ENCODE assay signal across 11 cellular contexts in genomic region chr21:41368361-41369104, GRCh38. TPM values are rescaled to one million over a fixed set of nuclear protein-coding genes. Genes with fewer than 3 reads are reported as not detected.
A peak's percentile ranks its signal among the peaks of the same experiment; 100 is the strongest.
DNase-seq lines count a peak whose midpoint lies in the region; ATAC-seq and TF ChIP-seq lines count a peak whose summit lies in the region.
"Had no signal": no experiment of that assay in that cellular context is flagged by ENCODE, and none has a peak within 500 bp of the region (broad histone marks: within the 10 kb centered on the region; RNA-seq: fewer than 3 reads in every experiment).

No MANE protein-coding gene starts in this region.

- H3K27me3 ChIP-seq in breast epithelium (no peaks in the 10 kb centered on the region), mammary epithelial cell (ENCODE audit: insufficient read depth, low read length) (peaks cover 3% of the 10 kb centered on the region), mesendoderm (ENCODE audit: insufficient read depth, low read length, poor library complexity) (no peaks in the 10 kb centered on the region)

- TF ChIP-seq CTCF in breast epithelium (IDR thresholded peaks at IDR 0.05) (no peak), mammary epithelial cell (conservative IDR thresholded peaks at IDR 0.05 in 1 of 2, IDR thresholded peaks at IDR 0.05 in 1 of 2; ENCODE audit: extremely low read depth in 1 of 2, insufficient read depth in 1 of 2, low read depth in 1 of 2, low read length in 2 of 2) (no peak), WTC11 (IDR thresholded peaks at IDR 0.05) (no peak), type B pancreatic cell (conservative IDR thresholded peaks at IDR 0.05) (no peak)

- H3K4me1 ChIP-seq in breast epithelium (no peaks in the 10 kb centered on the region), mammary epithelial cell (ENCODE audit: insufficient read depth, low read length) (no peaks in the 10 kb centered on the region), mesendoderm (ENCODE audit: control insufficient read depth, low read depth, low read length) (no peaks in the 10 kb centered on the region)

- dilution Hi-C loops in mammary epithelial cell (cut with HindIII; ENCODE audit: low sequenced_read_pairs): no loop called here

- no peak overlapping the region for H2BK15ac ChIP-seq in mesendoderm (replicated peaks; ENCODE audit: low read depth)

- CTCF ChIA-PET in mammary epithelial cell (lab: Charles Lee; ENCODE audit: low non-redundant PET) (no interaction called here), WTC11 (lab: Charles Lee) (interaction anchor here (0.6 to 3.7 kb wide), 34 partner anchors 8 to 246 kb away, joined by 3 to 61 read pairs (median 4); partner anchors contain the start of gene FAM3B)

- no peaks in the 10 kb centered on the region for H3K79me2 ChIP-seq in mammary epithelial cell (ENCODE audit: insufficient read depth, low read length)
- no peaks in the 10 kb centered on the region for H3K79me2 ChIP-seq in mesendoderm (ENCODE audit: control insufficient read depth, insufficient read depth, low read length)

- H3K27me3 Mint-ChIP-seq in WTC11 (ENCODE audit: low read depth) (no peaks in the 10 kb centered on the region; the same call in 1 of the 2 replicates), type B pancreatic cell (peaks cover 15% of the 10 kb centered on the region)

- intact Hi-C loops in breast epithelium (cut with DNase I; ENCODE audit: low total_unique reads): no loop called here
- intact Hi-C loops in mammary epithelial cell (cut with micrococcal nuclease): loop anchor here (1.0 kb wide), 1 partner anchor 92 kb away; no protein-coding TSS in a partner anchor

- H3K36me3 ChIP-seq in breast epithelium (no peaks in the 10 kb centered on the region), mammary epithelial cell (ENCODE audit: insufficient read depth, low read length) (no peaks in the 10 kb centered on the region), mesendoderm (ENCODE audit: control insufficient read depth, insufficient read depth, low read length) (no peaks in the 10 kb centered on the region)

- in situ Hi-C loops in mammary epithelial cell (cut with MboI; ENCODE audit: low sequenced_read_pairs in 2 of 2): no loop called here
- in situ Hi-C loops in ACHN (cut with HindIII; ENCODE audit: low pct_ligation_motif_present, low pct_unique_long_range_greater_than_20kb, low sequenced_read_pairs): no loop called here

- no peak overlapping the region for H2AFZ ChIP-seq in mammary epithelial cell (ENCODE audit: low read depth, low read length)

- H3K9ac ChIP-seq in mammary epithelial cell (ENCODE audit: insufficient read depth, low read length) (no peak overlapping the region), mesendoderm (ENCODE audit: low read length) (peak overlapping the region; percentile 35)

- no peak overlapping the region for H3K27ac Mint-ChIP-seq in WTC11
- no peak overlapping the region for H3K27ac Mint-ChIP-seq in type B pancreatic cell

- no TSS peak for BruUV-seq in mammary epithelial cell (replicated peaks; lab: Mats Ljungman, UMichigan)

- H3K18ac ChIP-seq in mesendoderm (ENCODE audit: low read length): no peak overlapping the region

- no peaks in the 10 kb centered on the region for H3K9me3 ChIP-seq in breast epithelium
- no peaks in the 10 kb centered on the region for H3K9me3 ChIP-seq in mammary epithelial cell (replicated peaks; ENCODE audit: insufficient read depth, low read length)

- H3K4ac ChIP-seq in mesendoderm (ENCODE audit: low read depth, low read length): no peak overlapping the region

- H3K4me1 Mint-ChIP-seq in WTC11: peaks cover 12% of the 10 kb centered on the region
- no peaks in the 10 kb centered on the region for H3K4me1 Mint-ChIP-seq in type B pancreatic cell (ENCODE audit: unreplicated experiment)

- TF ChIP-seq POLR2A in breast epithelium (IDR thresholded peaks at IDR 0.05): no peak

- H3K4me3 Mint-ChIP-seq in WTC11 (0 out of 2 replicates have a peak overlapping the region, but pooled peaks have one; percentile 68), type B pancreatic cell (peak overlapping the region; percentile 40)

- H3K56ac ChIP-seq in mesendoderm (ENCODE audit: low read length): no peak overlapping the region

- no peak overlapping the region for H2BK5ac ChIP-seq in mesendoderm (ENCODE audit: low read length)

- H3K4me3 ChIP-seq in breast epithelium (peak overlapping the region; percentile 34 to 65 (median 37)), mammary epithelial cell (replicated peaks in 1 of 3; ENCODE audit: insufficient read depth in 1 of 3, low read depth in 2 of 3, low read length in 3 of 3) (no peak overlapping the region), mesendoderm (ENCODE audit: low read length) (no peak overlapping the region)

- no peaks in the 10 kb centered on the region for H3K36me3 Mint-ChIP-seq in WTC11
- H3K36me3 Mint-ChIP-seq in type B pancreatic cell: peaks cover 4% of the 10 kb centered on the region

- no peaks in the 10 kb centered on the region for H4K20me1 ChIP-seq in mammary epithelial cell (ENCODE audit: insufficient read depth, low read length)

- H3K27ac ChIP-seq in breast epithelium: peak overlapping the region; percentile 33 to 86
- no peak overlapping the region for H3K27ac ChIP-seq in mammary epithelial cell (ENCODE audit: insufficient read depth, low read depth, low read length)
- H3K27ac ChIP-seq in mesendoderm (ENCODE audit: low read depth, low read length): no peak overlapping the region

- no peak overlapping the region for H4K8ac ChIP-seq in mesendoderm (ENCODE audit: low read depth, low read length)

- WGBS in mammary epithelial cell (ENCODE audit: low coverage, missing lambda C conversion rate): 74% methylated on average over 9 of the region's 10 CpGs
- WGBS in mesendoderm (ENCODE audit: extremely low coverage, insufficient coverage, low lambda C conversion rate): no CpG with 5 or more reads among the region's 10 CpGs

- H2BK120ac ChIP-seq in mesendoderm (ENCODE audit: low read depth, low read length): no peak overlapping the region

- H3K4me2 ChIP-seq in mammary epithelial cell (ENCODE audit: insufficient read depth, low read depth, low read length) (no peak overlapping the region), mesendoderm (ENCODE audit: low read length) (no peak overlapping the region)

- DNase-seq in breast epithelium (ENCODE audit: low spot score in 2 of 2): peak in 1 of 2 donors; percentile 35
- DNase-seq in mammary epithelial cell: no peak
- no peak for DNase-seq in WTC11 (ENCODE audit: low spot score)
- DNase-seq in mesendoderm: no peak
- DNase-seq in type B pancreatic cell (ENCODE audit: extremely low spot score, unreplicated experiment): no peak
- no peak for DNase-seq in ACHN
- no peak for DNase-seq in ecto neural progenitor cell (ENCODE audit: low spot score)
- DNase-seq: SIG-M5 had no signal

- no peak for ATAC-seq in WTC11
- no peak for ATAC-seq in HG03039 (IDR thresholded peaks at IDR 0.05; ENCODE audit: unreplicated experiment)

- H4K5ac ChIP-seq in mesendoderm (ENCODE audit: low read length): no peak overlapping the region

- H3K23ac ChIP-seq in mesendoderm (ENCODE audit: low read length): no peak overlapping the region

- POLR2A ChIA-PET in WTC11 (lab: Charles Lee): interaction anchor here (0.9 kb wide), 1 partner anchor 84 kb away, joined by 3 read pairs; no protein-coding TSS in a partner anchor

- H2AK5ac ChIP-seq in mesendoderm (ENCODE audit: low read length): no peak overlapping the region

- peaks cover 6% of the 10 kb centered on the region; the same call in 1 of the 2 replicates for H3K9me3 Mint-ChIP-seq in WTC11
- no peaks in the 10 kb centered on the region for H3K9me3 Mint-ChIP-seq in type B pancreatic cell

- H3K79me1 ChIP-seq in mesendoderm (ENCODE audit: low read length): no peaks in the 10 kb centered on the region

TF ChIP-seq in WTC11, 78 proteins besides CTCF, POLR2A, EP300 and RAD21 (continues in another document):
- no peak for TF ChIP-seq ATF6 (CRISPR knock-in tag; IDR thresholded peaks at IDR 0.05)
- no peak for TF ChIP-seq TP53 (CRISPR knock-in tag; IDR thresholded peaks at IDR 0.05)

RNA-seq across cellular contexts. Expression of gene MX2, which starts 6.7 kb away (rescaled TPM):
- 10 to 100 TPM in 2 of 3 donors, 1 to 10 TPM in 1; 8.9 to 31.5 (median 29.4) TPM for total RNA-seq in breast epithelium
- not detected for total RNA-seq in mammary epithelial cell
- not detected for polyA plus RNA-seq in mammary epithelial cell
- polyA minus RNA-seq in mammary epithelial cell: not detected
- 2.6 to 4.0 TPM (median 2.7 TPM) in 3 replicates for total RNA-seq in WTC11 (2021)
- 11.1 TPM for polyA plus RNA-seq in mesendoderm (2013, experiment 1 of 2)
- polyA plus RNA-seq in mesendoderm (2013, experiment 2 of 2): 10.7 TPM
- total RNA-seq in type B pancreatic cell (ENCODE audit: low replicate concordance): 0.92 and 2.0 TPM in 2 replicates

RNA-seq across cellular contexts. Expression of gene FAM3B, which starts 51.9 kb away (rescaled TPM):
- total RNA-seq in breast epithelium (10 to 100 TPM in 2 of 3 donors, 1 to 10 TPM in 1; 1.6 to 13.6 (median 10.5) TPM), mammary epithelial cell (under 1 TPM in 1 of 2 donors, not detected in 1; 0.17 TPM), WTC11 (2021) (1.4 to 3.6 TPM (median 3.0 TPM) in 3 replicates), type B pancreatic cell (ENCODE audit: low replicate concordance) (4.7 and 10.3 TPM in 2 replicates)
- not detected for polyA plus RNA-seq in mammary epithelial cell
- not detected for polyA minus RNA-seq in mammary epithelial cell
- 1.6 TPM for polyA plus RNA-seq in mesendoderm (2013, experiment 1 of 2)
- 1.9 TPM for polyA plus RNA-seq in mesendoderm (2013, experiment 2 of 2)
- total RNA-seq: dermis microvascular lymphatic vessel endothelial cell, H4 had no signal

RNA-seq across cellular contexts. Expression of gene MX1, which starts 57.5 kb away (rescaled TPM):
- total RNA-seq in breast epithelium (10 to 100 TPM; 13.4 to 23.1 (median 21.8) TPM), mammary epithelial cell (10 to 100 TPM in 1 of 2 donors, 1 to 10 TPM in 1; 5.3 to 10.8 TPM), WTC11 (2021) (3.6 to 4.6 TPM (median 4.0 TPM) in 3 replicates), type B pancreatic cell (ENCODE audit: low replicate concordance) (9.8 and 34.8 TPM in 2 replicates)
- 1.1 TPM for polyA plus RNA-seq in mammary epithelial cell
- polyA minus RNA-seq in mammary epithelial cell: 4.4 TPM
- 0.67 TPM for polyA plus RNA-seq in mesendoderm (2013, experiment 1 of 2)
- polyA plus RNA-seq in mesendoderm (2013, experiment 2 of 2): 0.67 TPM

Comparison
In these comparisons a context has a peak if more than half of its experiments do, and no peak if none do; other contexts are left out.
1. H3K27ac ChIP-seq: peak in breast epithelium (2 of 2); none in mammary epithelial cell (single experiment) and mesendoderm (single experiment).
2. H3K4me3 ChIP-seq: peak in breast epithelium (3 of 3); none in mammary epithelial cell (0 of 3) and mesendoderm (single experiment).